In genomic region chr2:51859260-51859659, GRCh38 we compare ENCODE assay signal across 1 cellular context.
A peak's percentile ranks its signal among the peaks of the same experiment; 100 is the strongest.
TF ChIP-seq lines count a peak whose summit lies in the region.

No MANE protein-coding gene starts in this region.

TF ChIP-seq in HepG2, 621 proteins besides CTCF, POLR2A, EP300 and RAD21 (continued from another document):
- no peak for TF ChIP-seq USF2 (IDR thresholded peaks at IDR 0.05; ENCODE audit: low read depth, low read length)
- no peak for TF ChIP-seq USF2 (CRISPR knock-in tag; IDR thresholded peaks at IDR 0.05; ENCODE audit: borderline replicate concordance)
- no peak for TF ChIP-seq FOXA3 (CRISPR knock-in tag; IDR thresholded peaks at IDR 0.05)
- TF ChIP-seq E2F5 (CRISPR knock-in tag; conservative IDR thresholded peaks at IDR 0.05): no peak
- peak; percentile 100 for TF ChIP-seq ATF7 (IDR thresholded peaks at IDR 0.05)
- no peak for TF ChIP-seq ATF7 (CRISPR knock-in tag; IDR thresholded peaks at IDR 0.05)
